11 cellular contexts compared by ENCODE assay signal in the genomic region with DNA sequence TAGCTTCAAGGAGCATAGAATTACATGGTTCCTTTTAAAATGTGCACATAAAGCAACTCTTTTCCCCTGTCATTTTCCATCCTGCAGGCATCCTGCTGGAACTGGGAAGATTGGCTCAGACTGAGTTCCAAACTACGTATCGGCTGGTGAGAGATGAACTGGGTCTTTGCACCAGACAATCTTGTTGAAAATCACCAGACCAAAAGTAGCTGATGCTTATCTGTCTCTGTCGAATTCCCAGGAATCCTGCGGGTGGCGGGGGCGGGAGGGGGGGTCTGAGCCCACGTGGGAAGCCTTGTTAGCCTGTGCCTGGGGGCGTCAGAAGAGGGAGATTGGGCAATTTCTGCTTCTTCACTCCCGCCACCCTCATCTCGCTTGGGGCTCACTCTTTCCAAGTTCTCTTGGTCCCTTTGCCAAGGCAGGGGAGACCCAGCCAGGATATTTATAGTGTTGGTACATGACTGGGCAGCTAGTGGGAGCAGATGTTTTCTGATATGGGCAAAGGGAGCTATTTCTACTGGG.
DNase-seq lines count a peak whose midpoint lies in the region; ATAC-seq and TF ChIP-seq lines count a peak whose summit lies in the region.
"Had no signal": no experiment of that assay in that cellular context is flagged by ENCODE, and none has a peak within 500 bp of the region (broad histone marks: within the 10 kb centered on the region; RNA-seq: fewer than 3 reads in every experiment).

No MANE protein-coding gene starts in this region.

- no peaks in the 10 kb centered on the region for H3K27me3 ChIP-seq in psoas muscle (ENCODE audit: insufficient read depth in 3 of 3, low read length in 2 of 3)
- H3K27me3 ChIP-seq: stomach had no signal

- 0 out of 2 replicates have a peak overlapping the region, but pooled peaks have one; percentile 6 for H3K4me3 ChIP-seq in WI38 (ENCODE audit: low read depth, low read length)
- H3K4me3 ChIP-seq in psoas muscle, result peak overlapping the region; percentile 37
- H3K4me3 ChIP-seq: stomach had no signal

- no peak overlapping the region for H3K27ac Mint-ChIP-seq in natural killer cell
- H3K27ac Mint-ChIP-seq: CD8-positive, alpha-beta T cell had no signal

- peaks cover 60% of the 10 kb centered on the region for H3K4me1 ChIP-seq in psoas muscle

- H3K27me3 Mint-ChIP-seq in natural killer cell (ENCODE audit: low read depth in 2 of 2), result peaks cover 0 to 14% of the 10 kb centered on the region in 2 donors

- H3K4me1 Mint-ChIP-seq in natural killer cell, result no peaks in the 10 kb centered on the region

- peak overlapping the region; percentile 80 for H3K27ac ChIP-seq in psoas muscle

- no peaks in the 10 kb centered on the region for H3K36me3 Mint-ChIP-seq in natural killer cell
- H3K36me3 Mint-ChIP-seq: CD8-positive, alpha-beta T cell had no signal

- peak; percentile 84 to 94 for ATAC-seq in left cardiac atrium
- ATAC-seq in psoas muscle, result peak; percentile 82 to 91 (median 88)
- ATAC-seq in natural killer cell, result no peak
- no peak for ATAC-seq in HG02938 (IDR thresholded peaks at IDR 0.05; ENCODE audit: unreplicated experiment)
- ATAC-seq: CD8-positive, alpha-beta T cell had no signal

- H3K36me3 ChIP-seq in psoas muscle (ENCODE audit: insufficient read depth in 1 of 2, low read depth in 1 of 2), result no peaks in the 10 kb centered on the region
- H3K36me3 ChIP-seq: stomach had no signal

- H3K9me3 Mint-ChIP-seq in natural killer cell, result no peaks in the 10 kb centered on the region
- H3K9me3 Mint-ChIP-seq: CD8-positive, alpha-beta T cell had no signal

- intact Hi-C loops in left cardiac atrium (cut with DNase I) (loop anchor here in 1 of 2 donors (10.0 kb wide), 1 partner anchor 64 kb away; no protein-coding TSS in a partner anchor), psoas muscle (cut with DNase I) (no loop called here), natural killer cell (cut with micrococcal nuclease) (no loop called here)

- H3K9me3 ChIP-seq in psoas muscle, result no peaks in the 10 kb centered on the region
- H3K9me3 ChIP-seq: stomach had no signal

- DNase-seq in DMS79 (lab: John Stamatoyannopoulos, UW), result peak; percentile 30
- no peak for DNase-seq in left cardiac atrium
- DNase-seq in psoas muscle, result peak; percentile 39 to 77
- no peak for DNase-seq in natural killer cell
- no peak for DNase-seq in iPS-NIHi7 (ENCODE audit: extremely low spot score)
- no peak for DNase-seq in NCI-H345 (lab: John Stamatoyannopoulos, UW)
- DNase-seq: activated CD4-positive, alpha-beta T cell treated with anti-CD3 and anti-CD28 coated beads for 1 hour; CD8-positive, alpha-beta T cell; stomach had no signal

- no peak overlapping the region for H3K4me3 Mint-ChIP-seq in natural killer cell
- H3K4me3 Mint-ChIP-seq: CD8-positive, alpha-beta T cell had no signal

- WGBS in psoas muscle, 3 donors, result 12 to 21% (median 19%) methylated on average over 10 of the region's 10 CpGs

- no peak for TF ChIP-seq CTCF in WI38 (IDR thresholded peaks at IDR 0.05; ENCODE audit: low read depth, low read length)
- TF ChIP-seq CTCF in psoas muscle (IDR thresholded peaks at IDR 0.05), result no peak
- TF ChIP-seq CTCF in natural killer cell (IDR thresholded peaks at IDR 0.05), result no peak

Comparison
In these comparisons a context has a peak if more than half of its experiments do, and no peak if none do; other contexts are left out.
1. DNase-seq: peak in DMS79 (single experiment) and psoas muscle (2 of 2); none in left cardiac atrium (single experiment), natural killer cell (single experiment), iPS-NIHi7 (single experiment) and NCI-H345 (single experiment).
2. ATAC-seq: peak in left cardiac atrium (2 of 2) and psoas muscle (4 of 4); none in natural killer cell (0 of 3) and HG02938 (single experiment).